Comparison of ENCODE assay signal across 2 cellular contexts in genomic region chr17:35170968-35171771, GRCh38.
TF ChIP-seq lines count a peak whose summit lies in the region.

No MANE protein-coding gene starts in this region.

TF ChIP-seq in liver, 16 proteins besides CTCF, POLR2A, EP300 and RAD21:
- no peak for TF ChIP-seq RXRA (IDR thresholded peaks at IDR 0.05)
- no peak for TF ChIP-seq GABPA (IDR thresholded peaks at IDR 0.05 in 1 of 2, conservative IDR thresholded peaks at IDR 0.05 in 1 of 2)
- no peak for TF ChIP-seq FOXA2 (IDR thresholded peaks at IDR 0.05)
- TF ChIP-seq, protein P1, sequence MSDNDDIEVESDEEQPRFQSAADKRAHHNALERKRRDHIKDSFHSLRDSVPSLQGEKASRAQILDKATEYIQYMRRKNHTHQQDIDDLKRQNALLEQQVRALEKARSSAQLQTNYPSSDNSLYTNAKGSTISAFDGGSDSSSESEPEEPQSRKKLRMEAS (IDR thresholded peaks at IDR 0.05), result no peak
- TF ChIP-seq, protein P2, sequence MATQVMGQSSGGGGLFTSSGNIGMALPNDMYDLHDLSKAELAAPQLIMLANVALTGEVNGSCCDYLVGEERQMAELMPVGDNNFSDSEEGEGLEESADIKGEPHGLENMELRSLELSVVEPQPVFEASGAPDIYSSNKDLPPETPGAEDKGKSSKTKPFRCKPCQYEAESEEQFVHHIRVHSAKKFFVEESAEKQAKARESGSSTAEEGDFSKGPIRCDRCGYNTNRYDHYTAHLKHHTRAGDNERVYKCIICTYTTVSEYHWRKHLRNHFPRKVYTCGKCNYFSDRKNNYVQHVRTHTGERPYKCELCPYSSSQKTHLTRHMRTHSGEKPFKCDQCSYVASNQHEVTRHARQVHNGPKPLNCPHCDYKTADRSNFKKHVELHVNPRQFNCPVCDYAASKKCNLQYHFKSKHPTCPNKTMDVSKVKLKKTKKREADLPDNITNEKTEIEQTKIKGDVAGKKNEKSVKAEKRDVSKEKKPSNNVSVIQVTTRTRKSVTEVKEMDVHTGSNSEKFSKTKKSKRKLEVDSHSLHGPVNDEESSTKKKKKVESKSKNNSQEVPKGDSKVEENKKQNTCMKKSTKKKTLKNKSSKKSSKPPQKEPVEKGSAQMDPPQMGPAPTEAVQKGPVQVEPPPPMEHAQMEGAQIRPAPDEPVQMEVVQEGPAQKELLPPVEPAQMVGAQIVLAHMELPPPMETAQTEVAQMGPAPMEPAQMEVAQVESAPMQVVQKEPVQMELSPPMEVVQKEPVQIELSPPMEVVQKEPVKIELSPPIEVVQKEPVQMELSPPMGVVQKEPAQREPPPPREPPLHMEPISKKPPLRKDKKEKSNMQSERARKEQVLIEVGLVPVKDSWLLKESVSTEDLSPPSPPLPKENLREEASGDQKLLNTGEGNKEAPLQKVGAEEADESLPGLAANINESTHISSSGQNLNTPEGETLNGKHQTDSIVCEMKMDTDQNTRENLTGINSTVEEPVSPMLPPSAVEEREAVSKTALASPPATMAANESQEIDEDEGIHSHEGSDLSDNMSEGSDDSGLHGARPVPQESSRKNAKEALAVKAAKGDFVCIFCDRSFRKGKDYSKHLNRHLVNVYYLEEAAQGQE (IDR thresholded peaks at IDR 0.05), result no peak
- TF ChIP-seq TAF1 (conservative IDR thresholded peaks at IDR 0.05), result no peak
- no peak for TF ChIP-seq NR2F2 (IDR thresholded peaks at IDR 0.05)
- no peak for TF ChIP-seq SP1 (IDR thresholded peaks at IDR 0.05)
- no peak for TF ChIP-seq YY1 (IDR thresholded peaks at IDR 0.05)

TF ChIP-seq in HepG2, 621 proteins besides CTCF, POLR2A, EP300 and RAD21:
- TF ChIP-seq MBD4 (IDR thresholded peaks at IDR 0.05; ENCODE audit: borderline replicate concordance, low read length) (no peak), MAFK (conservative IDR thresholded peaks at IDR 0.05 in 1 of 2, IDR thresholded peaks at IDR 0.05 in 1 of 2; ENCODE audit: low read length in 2 of 2) (no peak), KLF12 (CRISPR knock-in tag; IDR thresholded peaks at IDR 0.05; ENCODE audit: borderline replicate concordance) (no peak), PLSCR1 (CRISPR knock-in tag; IDR thresholded peaks at IDR 0.05; ENCODE audit: borderline replicate concordance) (no peak), ZNF383 (CRISPR knock-in tag; IDR thresholded peaks at IDR 0.05; ENCODE audit: borderline replicate concordance) (no peak), HOXA7 (CRISPR knock-in tag; IDR thresholded peaks at IDR 0.05) (no peak), ZXDC (CRISPR knock-in tag; IDR thresholded peaks at IDR 0.05) (no peak), SIX1 (CRISPR knock-in tag; IDR thresholded peaks at IDR 0.05; ENCODE audit: borderline replicate concordance) (no peak)
